8 cellular contexts compared by ENCODE assay signal in the genomic region with DNA sequence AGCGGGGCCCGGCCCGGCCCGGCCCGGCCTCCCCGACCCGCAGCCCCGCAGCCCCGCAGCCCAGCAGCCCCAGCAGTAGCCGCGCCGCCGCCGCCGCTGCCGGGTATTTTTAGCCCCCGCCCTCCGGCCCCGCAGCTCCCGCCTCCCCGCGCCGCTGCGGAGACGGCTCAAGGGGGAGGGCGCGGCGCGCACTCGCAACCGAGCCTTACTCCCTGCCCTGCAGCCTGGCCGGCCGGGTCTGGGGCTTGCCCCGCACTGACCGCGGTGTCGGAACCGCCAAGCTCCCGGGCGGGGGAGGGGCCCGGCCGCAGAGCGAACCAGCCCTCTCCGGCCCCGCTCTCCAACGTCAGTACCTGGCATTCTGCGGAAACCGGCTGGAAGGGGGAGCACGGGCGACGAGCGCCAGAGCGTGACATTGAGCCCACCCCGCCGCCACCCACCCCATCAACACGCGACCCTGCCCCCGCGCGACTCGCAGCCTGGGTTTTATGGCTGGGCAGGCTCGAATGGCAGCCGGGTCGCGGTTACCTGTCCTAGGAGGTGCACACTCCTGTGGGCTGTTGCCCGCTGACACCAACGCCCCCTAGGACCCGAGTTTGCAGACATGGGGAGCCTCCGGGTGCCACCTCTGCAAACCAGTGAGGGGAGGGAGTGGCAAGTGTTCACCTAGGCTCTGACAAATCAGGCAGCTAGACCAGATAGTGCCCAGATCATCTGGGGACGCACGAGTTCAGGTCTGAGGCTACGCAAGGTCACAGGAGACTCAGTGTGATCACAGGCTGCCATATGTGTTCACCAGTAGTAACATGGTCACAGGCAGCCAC. TPM values are rescaled to one million over a fixed set of nuclear protein-coding genes. Genes with fewer than 3 reads are reported as not detected.
DNase-seq lines count a peak whose midpoint lies in the region; ATAC-seq and TF ChIP-seq lines count a peak whose summit lies in the region.

A gene with protein sequence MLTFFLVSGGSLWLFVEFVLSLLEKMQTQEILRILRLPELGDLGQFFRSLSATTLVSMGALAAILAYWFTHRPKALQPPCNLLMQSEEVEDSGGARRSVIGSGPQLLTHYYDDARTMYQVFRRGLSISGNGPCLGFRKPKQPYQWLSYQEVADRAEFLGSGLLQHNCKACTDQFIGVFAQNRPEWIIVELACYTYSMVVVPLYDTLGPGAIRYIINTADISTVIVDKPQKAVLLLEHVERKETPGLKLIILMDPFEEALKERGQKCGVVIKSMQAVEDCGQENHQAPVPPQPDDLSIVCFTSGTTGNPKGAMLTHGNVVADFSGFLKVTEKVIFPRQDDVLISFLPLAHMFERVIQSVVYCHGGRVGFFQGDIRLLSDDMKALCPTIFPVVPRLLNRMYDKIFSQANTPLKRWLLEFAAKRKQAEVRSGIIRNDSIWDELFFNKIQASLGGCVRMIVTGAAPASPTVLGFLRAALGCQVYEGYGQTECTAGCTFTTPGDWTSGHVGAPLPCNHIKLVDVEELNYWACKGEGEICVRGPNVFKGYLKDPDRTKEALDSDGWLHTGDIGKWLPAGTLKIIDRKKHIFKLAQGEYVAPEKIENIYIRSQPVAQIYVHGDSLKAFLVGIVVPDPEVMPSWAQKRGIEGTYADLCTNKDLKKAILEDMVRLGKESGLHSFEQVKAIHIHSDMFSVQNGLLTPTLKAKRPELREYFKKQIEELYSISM (minus strand): TSS at position 98 of the 824 bp plus-strand sequence. CDS start 105 bp downstream, outside the sequence.

- no peak for TF ChIP-seq POLR2A in ovary (IDR thresholded peaks at IDR 0.05)

- H3K4me2 ChIP-seq in OCI-LY1 (ENCODE audit: low read length): peak within 1 kb of the TSS; percentile 74

- H3K27me3 ChIP-seq in OCI-LY1 (ENCODE audit: insufficient read depth, low read length): 0 out of 2 replicates have a peak, but pooled peaks cover 4% of the 10 kb centered on the region
- no peaks in the 10 kb centered on the region for H3K27me3 ChIP-seq in ovary

- H3F3A ChIP-seq in OCI-LY1 (ENCODE audit: insufficient read depth, low read length): no peaks in the 10 kb centered on the region

- H2AFZ ChIP-seq in OCI-LY1 (ENCODE audit: low read length): no peak within 1 kb of the TSS

- no peak within 1 kb of the TSS for H3K27ac Mint-ChIP-seq in activated naive CD4-positive, alpha-beta T cell treated with anti-CD3 and anti-CD28 coated beads, Interleukin-2, amount 50 U/mL, for 24 hours

- H3K4me1 Mint-ChIP-seq in activated naive CD4-positive, alpha-beta T cell treated with anti-CD3 and anti-CD28 coated beads, Interleukin-2, amount 50 U/mL, for 24 hours: peaks cover 44% of the 10 kb centered on the region

- H3K27me3 Mint-ChIP-seq in activated naive CD4-positive, alpha-beta T cell treated with anti-CD3 and anti-CD28 coated beads, Interleukin-2, amount 50 U/mL, for 24 hours: peaks cover 30% of the 10 kb centered on the region

- no peaks in the 10 kb centered on the region for H3K9me3 Mint-ChIP-seq in activated naive CD4-positive, alpha-beta T cell treated with anti-CD3 and anti-CD28 coated beads, Interleukin-2, amount 50 U/mL, for 24 hours

- H3K27ac ChIP-seq in OCI-LY1 (ENCODE audit: low read depth, low read length, poor library complexity, severe bottlenecking): no peak within 1 kb of the TSS
- H3K27ac ChIP-seq in ovary: no peak within 1 kb of the TSS

- H3K4me3 Mint-ChIP-seq in activated naive CD4-positive, alpha-beta T cell treated with anti-CD3 and anti-CD28 coated beads, Interleukin-2, amount 50 U/mL, for 24 hours: peak within 1 kb of the TSS; percentile 85

- H3K9me2 ChIP-seq in OCI-LY1 (ENCODE audit: low read depth, low read length): no peaks in the 10 kb centered on the region

- no peaks in the 10 kb centered on the region for H3K36me3 Mint-ChIP-seq in activated naive CD4-positive, alpha-beta T cell treated with anti-CD3 and anti-CD28 coated beads, Interleukin-2, amount 50 U/mL, for 24 hours

- H3K36me3 ChIP-seq in OCI-LY1 (ENCODE audit: insufficient read depth, low read length): no peaks in the 10 kb centered on the region
- no peaks in the 10 kb centered on the region for H3K36me3 ChIP-seq in ovary

- peak within 1 kb of the TSS; percentile 60 for H3K4me3 ChIP-seq in OCI-LY1 (ENCODE audit: low read depth, low read length, poor library complexity, severe bottlenecking)
- H3K4me3 ChIP-seq in ovary: peak within 1 kb of the TSS; percentile 31

- no peak within 1 kb of the TSS for H3K9ac ChIP-seq in OCI-LY1 (ENCODE audit: low read length)

- no peaks in the 10 kb centered on the region for H3K4me1 ChIP-seq in OCI-LY1 (ENCODE audit: insufficient read depth, low read length, severe bottlenecking)
- H3K4me1 ChIP-seq in ovary (ENCODE audit: insufficient read depth): peaks cover 7% of the 10 kb centered on the region

- ATAC-seq in Right ventricle myocardium superior (ENCODE audit: poor library complexity): peak; percentile 71
- ATAC-seq in GM21390 (IDR thresholded peaks at IDR 0.05; ENCODE audit: unreplicated experiment): no peak
- no peak for ATAC-seq in HG03571 (IDR thresholded peaks at IDR 0.05; ENCODE audit: unreplicated experiment)

- no peaks in the 10 kb centered on the region for H3K9me3 ChIP-seq in OCI-LY1 (ENCODE audit: low read length)
- no peaks in the 10 kb centered on the region for H3K9me3 ChIP-seq in ovary

- TF ChIP-seq EP300 in ovary (IDR thresholded peaks at IDR 0.05): no peak

- DNase-seq in CD1c-positive myeloid dendritic cell (ENCODE audit: extremely low spot score) (peak; percentile 28), Right ventricle myocardium superior (peak; percentile 54), ovary (peak in 2 of 5 donors; percentile 21 to 47), glomerular visceral epithelial cell (ENCODE audit: extremely low spot score) (no peak)

- H3K79me2 ChIP-seq in OCI-LY1 (ENCODE audit: insufficient read depth, low read length): no peaks in the 10 kb centered on the region

- H4K20me1 ChIP-seq in OCI-LY1 (ENCODE audit: insufficient read depth, low read length): no peaks in the 10 kb centered on the region

- WGBS in ovary, 3 donors: 3 to 7% (median 4%) methylated on average over 26 to 72 of the region's 72 CpGs

- TF ChIP-seq CTCF in OCI-LY1 (IDR thresholded peaks at IDR 0.05; ENCODE audit: low read length): no peak; the same call in 1 of the 2 replicates
- no peak for TF ChIP-seq CTCF in ovary (IDR thresholded peaks at IDR 0.05)

- intact Hi-C loops in Right ventricle myocardium superior (cut with DNase I): no loop called here
- intact Hi-C loops in ovary (cut with DNase I): no loop called here

RNA-seq across cellular contexts. Expression of the gene that starts here (rescaled TPM):
- total RNA-seq in Right ventricle myocardium superior (3.0 TPM), ovary (under 1 TPM in 6 of 7 donors, not detected in 1; 0.07 to 0.34 (median 0.22) TPM)
- polyA plus RNA-seq in ovary: under 1 TPM; 0.17 to 0.65 TPM
